ENCODE assay signal across 14 cellular contexts in genomic region chr7:155357573-155358041, GRCh38. TPM values are rescaled to one million over a fixed set of nuclear protein-coding genes. Genes with fewer than 3 reads are reported as not detected.
DNase-seq lines count a peak whose midpoint lies in the region; ATAC-seq, FAIRE-seq and TF ChIP-seq lines count a peak whose summit lies in the region.
"Had no signal": no experiment of that assay in that cellular context is flagged by ENCODE, and none has a peak within 500 bp of the region (broad histone marks: within the 10 kb centered on the region; RNA-seq: fewer than 3 reads in every experiment).

No MANE protein-coding gene starts in this region.

- FAIRE-seq in kidney (lab: Jason Lieb, UNC) (no peak), D721Med (lab: Jason Lieb, UNC) (no peak)

- H3K36me3 ChIP-seq in kidney (ENCODE audit: control insufficient read depth in 1 of 2, insufficient read depth in 2 of 2, low read length in 2 of 2) = no peaks in the 10 kb centered on the region
- H3K36me3 ChIP-seq: transverse colon, WERI-Rb-1 had no signal

- H3K27ac ChIP-seq in kidney (ENCODE audit: low read depth in 2 of 2, low read length in 2 of 2) = no peak overlapping the region
- H3K27ac ChIP-seq: transverse colon, WERI-Rb-1 had no signal

- TF ChIP-seq CTCF in AG10803 (conservative IDR thresholded peaks at IDR 0.05; ENCODE audit: low read length) (no peak), kidney (IDR thresholded peaks at IDR 0.05; ENCODE audit: borderline replicate concordance, extremely low read depth, insufficient read depth) (no peak), D721Med (IDR thresholded peaks at IDR 0.05; ENCODE audit: insufficient read depth, missing control alignments) (no peak)

- H3K4me1 ChIP-seq in kidney (ENCODE audit: control insufficient read depth in 1 of 2, insufficient read depth in 1 of 2, low read depth in 1 of 2, low read length in 2 of 2) = no peaks in the 10 kb centered on the region
- H3K4me1 ChIP-seq: transverse colon had no signal

- intact Hi-C loops in kidney (cut with DNase I) = loop anchor here (10.0 kb wide), 1 partner anchor 433 kb away; no protein-coding TSS in a partner anchor

- no peak overlapping the region for H3K9ac ChIP-seq in kidney (ENCODE audit: low read length in 2 of 2)

- peak; percentile 68 for DNase-seq in AG10803 (ENCODE audit: low read depth)
- peak; percentile 14 for DNase-seq in HS-5 (ENCODE audit: low read depth)
- DNase-seq in SIG-M5 treated with dmso at 0.1 percent for 504 hours (lab: John Stamatoyannopoulos, UW; ENCODE audit: unreplicated experiment) = peak; percentile 90
- DNase-seq in kidney = peak; percentile 47
- no peak for DNase-seq in D721Med (ENCODE audit: insufficient read length, low spot score)
- DNase-seq in midbrain (lab: John Stamatoyannopoulos, UW) = no peak
- no peak for DNase-seq in mesenteric fat pad (ENCODE audit: low spot score)
- DNase-seq: DND-41, GOT3, left ventricle myocardium superior, NCI-H1105 treated with DMSO at 0.1 percent for 48 hours, transverse colon, WERI-Rb-1 had no signal

- no peaks in the 10 kb centered on the region for H3K9me3 ChIP-seq in kidney (ENCODE audit: control insufficient read depth in 1 of 2, low read length in 2 of 2)
- H3K9me3 ChIP-seq: transverse colon had no signal

- ATAC-seq in GM18858 (IDR thresholded peaks at IDR 0.05; ENCODE audit: unreplicated experiment) = no peak
- ATAC-seq: left ventricle myocardium superior had no signal

- H3K4me3 ChIP-seq in AG10803 (ENCODE audit: low read length) = no peak overlapping the region
- no peak overlapping the region for H3K4me3 ChIP-seq in kidney (ENCODE audit: low read length in 2 of 2)
- H3K4me3 ChIP-seq: transverse colon had no signal

RNA-seq across cellular contexts. Expression of gene INSIG1, which starts 59.9 kb away (rescaled TPM):
- 24.6 TPM for total RNA-seq in kidney
- polyA plus RNA-seq in kidney (ENCODE audit: insufficient read depth, low read depth, low replicate concordance) = 25.7 TPM
- 43.6 TPM for total RNA-seq in mesenteric fat pad

Comparison
In these comparisons a context has a peak if more than half of its experiments do, and no peak if none do; other contexts are left out.
1. DNase-seq: peak in AG10803 (single experiment), HS-5 (single experiment), SIG-M5 treated with dmso at 0.1 percent for 504 hours (single experiment) and kidney (single experiment); none in D721Med (single experiment), midbrain (single experiment) and mesenteric fat pad (single experiment).